In the genomic region with DNA sequence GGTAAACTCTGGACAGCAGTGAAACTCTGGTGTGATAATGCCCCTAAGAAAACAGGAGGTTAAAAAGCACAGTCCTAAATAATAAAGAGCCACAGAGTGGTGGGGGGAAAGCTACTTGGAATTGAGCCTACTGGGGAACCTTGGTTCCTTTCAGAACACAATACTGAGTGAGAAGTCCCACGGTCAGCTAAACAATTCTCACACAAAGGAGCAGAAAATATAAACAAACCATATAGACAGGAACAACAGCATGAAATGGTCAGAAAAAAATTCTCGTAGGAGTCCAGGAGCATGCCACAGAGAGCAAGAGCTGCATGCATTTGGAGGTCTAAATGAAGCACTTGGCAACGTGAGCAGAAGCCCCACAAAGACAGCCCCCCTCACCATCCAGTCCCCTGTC, we compare ENCODE assay signal across 1 cellular context.
TF ChIP-seq lines count a peak whose summit lies in the region.

No MANE protein-coding gene starts in this region.

TF ChIP-seq in endothelial cell of umbilical vein, 7 proteins besides CTCF, POLR2A, EP300 and RAD21 (continued from another document):
- no peak for TF ChIP-seq POLR2AphosphoS5 (IDR thresholded peaks at IDR 0.05; ENCODE audit: insufficient read depth, low read depth, low read length)
- TF ChIP-seq GATA2 (IDR thresholded peaks at IDR 0.05; ENCODE audit: insufficient read depth, insufficient read length, low read depth, low read length), result no peak
- no peak for TF ChIP-seq EZH2 (IDR thresholded peaks at IDR 0.05; ENCODE audit: borderline replicate concordance, low read depth, low read length, severe bottlenecking)
